ENCODE assay signal across 1 cellular context in genomic region chr12:54390176-54390667, GRCh38.
TF ChIP-seq lines count a peak whose summit lies in the region.

No MANE protein-coding gene starts in this region.

TF ChIP-seq in K562, 482 proteins besides CTCF, POLR2A, EP300 and RAD21 (continues in another document):
- TF ChIP-seq, protein P1, sequence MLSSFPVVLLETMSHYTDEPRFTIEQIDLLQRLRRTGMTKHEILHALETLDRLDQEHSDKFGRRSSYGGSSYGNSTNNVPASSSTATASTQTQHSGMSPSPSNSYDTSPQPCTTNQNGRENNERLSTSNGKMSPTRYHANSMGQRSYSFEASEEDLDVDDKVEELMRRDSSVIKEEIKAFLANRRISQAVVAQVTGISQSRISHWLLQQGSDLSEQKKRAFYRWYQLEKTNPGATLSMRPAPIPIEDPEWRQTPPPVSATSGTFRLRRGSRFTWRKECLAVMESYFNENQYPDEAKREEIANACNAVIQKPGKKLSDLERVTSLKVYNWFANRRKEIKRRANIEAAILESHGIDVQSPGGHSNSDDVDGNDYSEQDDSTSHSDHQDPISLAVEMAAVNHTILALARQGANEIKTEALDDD (IDR thresholded peaks at IDR 0.05) = peak; percentile 14; the same call in 1 of the 2 replicates
- no peak for TF ChIP-seq PRPF4 (IDR thresholded peaks at IDR 0.05; ENCODE audit: insufficient read depth, low read depth, low read length, poor library complexity, severe bottlenecking)
- TF ChIP-seq, protein P2, sequence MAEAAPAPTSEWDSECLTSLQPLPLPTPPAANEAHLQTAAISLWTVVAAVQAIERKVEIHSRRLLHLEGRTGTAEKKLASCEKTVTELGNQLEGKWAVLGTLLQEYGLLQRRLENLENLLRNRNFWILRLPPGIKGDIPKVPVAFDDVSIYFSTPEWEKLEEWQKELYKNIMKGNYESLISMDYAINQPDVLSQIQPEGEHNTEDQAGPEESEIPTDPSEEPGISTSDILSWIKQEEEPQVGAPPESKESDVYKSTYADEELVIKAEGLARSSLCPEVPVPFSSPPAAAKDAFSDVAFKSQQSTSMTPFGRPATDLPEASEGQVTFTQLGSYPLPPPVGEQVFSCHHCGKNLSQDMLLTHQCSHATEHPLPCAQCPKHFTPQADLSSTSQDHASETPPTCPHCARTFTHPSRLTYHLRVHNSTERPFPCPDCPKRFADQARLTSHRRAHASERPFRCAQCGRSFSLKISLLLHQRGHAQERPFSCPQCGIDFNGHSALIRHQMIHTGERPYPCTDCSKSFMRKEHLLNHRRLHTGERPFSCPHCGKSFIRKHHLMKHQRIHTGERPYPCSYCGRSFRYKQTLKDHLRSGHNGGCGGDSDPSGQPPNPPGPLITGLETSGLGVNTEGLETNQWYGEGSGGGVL (CRISPR knock-in tag; IDR thresholded peaks at IDR 0.05) = no peak
- 0 out of 2 replicates have a peak, but pooled peaks have one; percentile 26 for TF ChIP-seq MITF (IDR thresholded peaks at IDR 0.05)
- TF ChIP-seq THRA (IDR thresholded peaks at IDR 0.05) = no peak
- 0 out of 2 replicates have a peak, but pooled peaks have one; percentile 34 for TF ChIP-seq ZBTB2 (IDR thresholded peaks at IDR 0.05)
- no peak for TF ChIP-seq ZNF3 (CRISPR knock-in tag; IDR thresholded peaks at IDR 0.05)
- TF ChIP-seq, protein P3, sequence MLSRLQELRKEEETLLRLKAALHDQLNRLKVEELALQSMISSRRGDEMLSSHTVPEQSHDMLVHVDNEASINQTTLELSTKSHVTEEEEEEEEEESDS (CRISPR knock-in tag; IDR thresholded peaks at IDR 0.05) = no peak
- TF ChIP-seq MXI1 (IDR thresholded peaks at IDR 0.05; ENCODE audit: low read depth, low read length) = no peak
- TF ChIP-seq CCAR2 (IDR thresholded peaks at IDR 0.05; ENCODE audit: low read depth, low read length) = no peak
- TF ChIP-seq, protein P4, sequence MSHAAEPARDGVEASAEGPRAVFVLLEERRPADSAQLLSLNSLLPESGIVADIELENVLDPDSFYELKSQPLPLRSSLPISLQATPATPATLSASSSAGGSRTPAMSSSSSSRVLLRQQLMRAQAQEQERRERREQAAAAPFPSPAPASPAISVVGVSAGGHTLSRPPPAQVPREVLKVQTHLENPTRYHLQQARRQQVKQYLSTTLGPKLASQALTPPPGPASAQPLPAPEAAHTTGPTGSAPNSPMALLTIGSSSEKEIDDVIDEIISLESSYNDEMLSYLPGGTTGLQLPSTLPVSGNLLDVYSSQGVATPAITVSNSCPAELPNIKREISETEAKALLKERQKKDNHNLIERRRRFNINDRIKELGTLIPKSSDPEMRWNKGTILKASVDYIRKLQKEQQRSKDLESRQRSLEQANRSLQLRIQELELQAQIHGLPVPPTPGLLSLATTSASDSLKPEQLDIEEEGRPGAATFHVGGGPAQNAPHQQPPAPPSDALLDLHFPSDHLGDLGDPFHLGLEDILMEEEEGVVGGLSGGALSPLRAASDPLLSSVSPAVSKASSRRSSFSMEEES (CRISPR knock-in tag; IDR thresholded peaks at IDR 0.05) = no peak
- TF ChIP-seq NR4A1 (CRISPR knock-in tag; IDR thresholded peaks at IDR 0.05) = no peak
- TF ChIP-seq NR4A1 (tag; IDR thresholded peaks at IDR 0.05) = no peak
- no peak for TF ChIP-seq RBM15 (IDR thresholded peaks at IDR 0.05; ENCODE audit: insufficient read depth, low read length)
- no peak for TF ChIP-seq KHSRP (IDR thresholded peaks at IDR 0.05)
- TF ChIP-seq RBBP5 (IDR thresholded peaks at IDR 0.05; ENCODE audit: borderline replicate concordance, insufficient read depth, low read length, poor library complexity, severe bottlenecking) = no peak
- TF ChIP-seq BRCA1 (IDR thresholded peaks at IDR 0.05) = no peak
- no peak for TF ChIP-seq BRCA1 (CRISPR knock-in tag; IDR thresholded peaks at IDR 0.05)
- no peak for TF ChIP-seq GTF2E2 (tag; IDR thresholded peaks at IDR 0.05)
- TF ChIP-seq POU5F1 (IDR thresholded peaks at IDR 0.05; ENCODE audit: borderline replicate concordance, low read depth, low read length, partially characterized antibody) = no peak
- no peak for TF ChIP-seq MTA2 (IDR thresholded peaks at IDR 0.05; ENCODE audit: low read depth)
- TF ChIP-seq ARNT (IDR thresholded peaks at IDR 0.05) = no peak
- TF ChIP-seq DMBX1 (CRISPR knock-in tag; IDR thresholded peaks at IDR 0.05; ENCODE audit: borderline replicate concordance) = no peak
- no peak for TF ChIP-seq IRF1 (CRISPR knock-in tag; IDR thresholded peaks at IDR 0.05; ENCODE audit: borderline replicate concordance)
- no peak for TF ChIP-seq ZFP36 (IDR thresholded peaks at IDR 0.05; ENCODE audit: low read depth, low read length, partially characterized antibody)
- TF ChIP-seq KDM5B (IDR thresholded peaks at IDR 0.05; ENCODE audit: insufficient replicate concordance, low read depth, low read length) = peak; percentile 37
- no peak for TF ChIP-seq SREBF2 (CRISPR knock-in tag; IDR thresholded peaks at IDR 0.05)
- TF ChIP-seq HMG20B (CRISPR knock-in tag; IDR thresholded peaks at IDR 0.05) = no peak
- no peak for TF ChIP-seq MBD1 (CRISPR knock-in tag; IDR thresholded peaks at IDR 0.05)
- TF ChIP-seq SAFB2 (IDR thresholded peaks at IDR 0.05; ENCODE audit: borderline replicate concordance, low read depth, low read length, severe bottlenecking) = no peak
- peak in 1 of 2 experiments; percentile 49; a peak in 1 of 4 replicates for TF ChIP-seq SIN3A (IDR thresholded peaks at IDR 0.05; ENCODE audit: borderline replicate concordance in 2 of 2, control insufficient read depth in 1 of 2, low read depth in 2 of 2, low read length in 2 of 2)
- no peak for TF ChIP-seq MEF2A (IDR thresholded peaks at IDR 0.05; ENCODE audit: control insufficient read depth, low read depth, low read length)
- TF ChIP-seq SP2 (IDR thresholded peaks at IDR 0.05; ENCODE audit: extremely low read depth, low read depth, low read length, poor library complexity, severe bottlenecking) = no peak
- TF ChIP-seq, protein P5, sequence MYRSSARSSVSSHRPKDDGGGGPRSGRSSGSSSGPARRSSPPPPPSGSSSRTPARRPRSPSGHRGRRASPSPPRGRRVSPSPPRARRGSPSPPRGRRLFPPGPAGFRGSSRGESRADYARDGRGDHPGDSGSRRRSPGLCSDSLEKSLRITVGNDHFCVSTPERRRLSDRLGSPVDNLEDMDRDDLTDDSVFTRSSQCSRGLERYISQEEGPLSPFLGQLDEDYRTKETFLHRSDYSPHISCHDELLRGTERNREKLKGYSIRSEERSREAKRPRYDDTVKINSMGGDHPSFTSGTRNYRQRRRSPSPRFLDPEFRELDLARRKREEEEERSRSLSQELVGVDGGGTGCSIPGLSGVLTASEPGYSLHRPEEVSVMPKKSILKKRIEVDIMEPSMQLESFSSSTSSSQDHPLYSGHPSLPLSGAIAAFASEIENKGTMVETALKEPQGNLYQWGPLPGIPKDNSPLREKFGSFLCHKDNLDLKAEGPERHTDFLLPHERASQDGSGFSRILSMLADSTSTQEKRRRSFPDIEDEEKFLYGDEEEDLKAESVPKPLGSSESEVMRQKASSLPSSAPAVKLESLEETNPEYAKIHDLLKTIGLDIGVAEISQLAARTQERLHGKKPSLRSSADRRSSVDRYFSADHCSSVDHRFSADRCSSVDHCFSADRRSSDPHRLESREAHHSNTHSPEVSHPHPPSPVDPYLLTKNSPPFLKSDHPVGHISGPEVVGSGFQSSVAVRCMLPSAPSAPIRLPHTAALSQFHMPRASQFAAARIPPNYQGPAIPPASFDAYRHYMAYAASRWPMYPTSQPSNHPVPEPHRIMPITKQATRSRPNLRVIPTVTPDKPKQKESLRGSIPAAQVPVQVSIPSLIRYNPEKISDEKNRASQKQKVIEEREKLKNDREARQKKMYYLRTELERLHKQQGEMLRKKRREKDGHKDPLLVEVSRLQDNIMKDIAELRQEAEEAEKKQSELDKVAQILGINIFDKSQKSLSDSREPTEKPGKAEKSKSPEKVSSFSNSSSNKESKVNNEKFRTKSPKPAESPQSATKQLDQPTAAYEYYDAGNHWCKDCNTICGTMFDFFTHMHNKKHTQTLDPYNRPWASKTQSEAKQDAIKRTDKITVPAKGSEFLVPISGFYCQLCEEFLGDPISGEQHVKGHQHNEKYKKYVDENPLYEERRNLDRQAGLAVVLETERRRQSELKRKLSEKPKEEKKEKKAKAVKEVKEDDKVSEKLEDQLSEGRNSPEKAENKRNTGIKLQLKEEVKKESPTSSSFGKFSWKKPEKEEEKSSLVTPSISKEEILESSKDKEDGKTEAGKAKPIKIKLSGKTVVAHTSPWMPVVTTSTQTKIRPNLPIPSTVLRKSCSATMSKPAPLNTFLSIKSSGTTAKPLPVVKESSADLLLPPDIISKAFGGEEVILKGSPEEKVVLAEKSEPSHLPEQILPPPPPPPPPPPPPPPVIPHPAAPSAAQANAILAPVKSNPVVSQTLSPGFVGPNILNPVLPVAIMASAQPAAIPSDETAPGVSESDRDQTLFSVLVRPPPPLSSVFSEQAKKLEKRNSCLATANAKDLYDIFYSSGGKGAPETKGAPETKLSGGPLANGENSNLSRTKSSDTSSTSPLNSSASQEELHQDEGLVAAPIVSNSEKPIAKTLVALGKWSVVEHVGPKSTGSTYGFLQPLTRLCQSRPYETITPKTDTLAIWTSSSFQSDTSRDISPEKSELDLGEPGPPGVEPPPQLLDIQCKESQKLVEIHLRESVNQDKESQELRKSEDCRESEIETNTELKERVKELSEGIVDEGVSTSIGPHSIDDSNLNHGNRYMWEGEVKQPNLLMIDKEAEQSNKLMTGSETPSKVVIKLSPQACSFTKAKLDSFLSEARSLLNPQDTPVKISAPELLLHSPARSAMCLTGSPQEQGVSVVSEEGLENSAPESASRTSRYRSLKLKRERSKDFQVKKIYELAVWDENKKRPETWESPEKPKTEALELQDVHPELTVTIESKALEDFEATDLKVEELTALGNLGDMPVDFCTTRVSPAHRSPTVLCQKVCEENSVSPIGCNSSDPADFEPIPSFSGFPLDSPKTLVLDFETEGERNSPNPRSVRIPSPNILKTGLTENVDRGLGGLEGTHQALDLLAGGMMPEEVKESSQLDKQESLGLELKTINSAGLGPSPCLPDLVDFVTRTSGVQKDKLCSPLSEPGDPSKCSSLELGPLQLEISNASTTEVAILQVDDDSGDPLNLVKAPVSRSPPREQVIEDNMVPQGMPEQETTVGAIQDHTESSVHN (IDR thresholded peaks at IDR 0.05; ENCODE audit: borderline replicate concordance in 1 of 2, low read depth in 1 of 2) = no peak
- TF ChIP-seq ZBED1 (IDR thresholded peaks at IDR 0.05) = no peak
- TF ChIP-seq PML (IDR thresholded peaks at IDR 0.05; ENCODE audit: low read length) = 0 out of 2 replicates have a peak, but pooled peaks have one; percentile 4
- TF ChIP-seq ZNF263 (CRISPR knock-in tag; IDR thresholded peaks at IDR 0.05; ENCODE audit: borderline replicate concordance) = 0 out of 2 replicates have a peak, but pooled peaks have one; percentile 2
- TF ChIP-seq SPI1 (IDR thresholded peaks at IDR 0.05; ENCODE audit: borderline replicate concordance, low read depth, low read length) = 0 out of 2 replicates have a peak, but pooled peaks have one; percentile 28
